ENCODE assay signal across 1 cellular context in the genomic region with DNA sequence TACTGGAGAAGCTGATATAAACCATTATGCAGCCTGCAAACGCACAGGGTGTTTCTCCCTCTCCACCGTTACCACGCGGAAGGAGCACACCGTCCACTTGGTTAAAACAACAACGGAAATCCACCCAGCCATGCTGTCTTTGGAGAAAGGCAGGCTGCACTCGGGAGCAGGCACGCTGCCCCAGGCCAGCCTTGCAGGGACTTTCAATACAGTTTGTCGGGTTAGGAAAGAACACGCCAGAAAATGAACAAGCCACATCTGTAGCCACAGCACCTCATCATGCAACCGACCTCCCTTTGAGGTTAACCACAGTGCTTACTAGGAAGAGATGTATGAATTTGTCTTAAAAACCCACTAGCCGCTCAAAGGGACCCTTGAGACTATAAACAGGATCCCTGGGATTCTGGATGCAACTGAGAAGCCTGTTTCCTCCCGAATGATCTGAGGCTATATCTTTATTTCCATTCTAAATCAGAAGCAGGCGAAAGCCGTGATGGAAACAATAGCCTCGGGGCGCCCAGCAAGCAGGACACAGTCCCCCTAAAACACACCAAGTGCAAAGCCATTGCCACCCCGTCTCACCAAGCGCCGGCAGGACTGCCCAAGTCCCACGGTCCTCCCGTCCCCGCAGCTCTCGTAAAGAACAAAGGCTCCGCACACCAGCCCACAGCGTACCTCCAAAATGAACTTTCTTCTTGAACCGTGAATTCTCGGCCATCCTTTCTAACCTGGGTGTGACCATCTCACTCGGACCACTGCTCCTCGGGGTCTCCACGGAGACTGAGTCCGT.
TF ChIP-seq lines count a peak whose summit lies in the region.

No MANE protein-coding gene starts in this region.

TF ChIP-seq in H1, 55 proteins besides CTCF, POLR2A, EP300 and RAD21 (continued from another document):
- TF ChIP-seq CBX5 (IDR thresholded peaks at IDR 0.05; ENCODE audit: low read depth, low read length) (no peak), RFX5 (IDR thresholded peaks at IDR 0.05; ENCODE audit: borderline replicate concordance, low read depth, low read length) (no peak), TEAD4 (IDR thresholded peaks at IDR 0.05; ENCODE audit: low read depth, low read length) (no peak), EZH2 (IDR thresholded peaks at IDR 0.05; ENCODE audit: low read depth, low read length, severe bottlenecking) (no peak), GABPA (IDR thresholded peaks at IDR 0.05; ENCODE audit: borderline replicate concordance, insufficient read depth, low read length) (no peak), EGR1 (IDR thresholded peaks at IDR 0.05; ENCODE audit: borderline replicate concordance, low read depth, low read length) (no peak), CHD2 (IDR thresholded peaks at IDR 0.05; ENCODE audit: low read length) (no peak), CHD7 (IDR thresholded peaks at IDR 0.05; ENCODE audit: insufficient replicate concordance, low read length) (no peak), CEBPB (IDR thresholded peaks at IDR 0.05; ENCODE audit: low read depth, low read length) (no peak), RXRA (IDR thresholded peaks at IDR 0.05; ENCODE audit: insufficient read depth, low read depth, low read length) (no peak)
